Comparison of ENCODE assay signal across 8 cellular contexts in genomic region chr12:14567311-14568195, GRCh38. TPM values are rescaled to one million over a fixed set of nuclear protein-coding genes. Genes with fewer than 3 reads are reported as not detected.
A peak's percentile ranks its signal among the peaks of the same experiment; 100 is the strongest.
DNase-seq lines count a peak whose midpoint lies in the region; ATAC-seq, FAIRE-seq and TF ChIP-seq lines count a peak whose summit lies in the region.

A gene with protein sequence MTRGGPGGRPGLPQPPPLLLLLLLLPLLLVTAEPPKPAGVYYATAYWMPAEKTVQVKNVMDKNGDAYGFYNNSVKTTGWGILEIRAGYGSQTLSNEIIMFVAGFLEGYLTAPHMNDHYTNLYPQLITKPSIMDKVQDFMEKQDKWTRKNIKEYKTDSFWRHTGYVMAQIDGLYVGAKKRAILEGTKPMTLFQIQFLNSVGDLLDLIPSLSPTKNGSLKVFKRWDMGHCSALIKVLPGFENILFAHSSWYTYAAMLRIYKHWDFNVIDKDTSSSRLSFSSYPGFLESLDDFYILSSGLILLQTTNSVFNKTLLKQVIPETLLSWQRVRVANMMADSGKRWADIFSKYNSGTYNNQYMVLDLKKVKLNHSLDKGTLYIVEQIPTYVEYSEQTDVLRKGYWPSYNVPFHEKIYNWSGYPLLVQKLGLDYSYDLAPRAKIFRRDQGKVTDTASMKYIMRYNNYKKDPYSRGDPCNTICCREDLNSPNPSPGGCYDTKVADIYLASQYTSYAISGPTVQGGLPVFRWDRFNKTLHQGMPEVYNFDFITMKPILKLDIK (minus strand): TSS chr12:14567883. CDS start chr12:14567696, 187 bp downstream.

- peak; percentile 63 for ATAC-seq in GM18858 (IDR thresholded peaks at IDR 0.05; ENCODE audit: unreplicated experiment)

- H3K27ac ChIP-seq in kidney (ENCODE audit: low read depth in 2 of 2, low read length in 2 of 2), result peak within 1 kb of the TSS; percentile 32 to 68

- H3K36me3 ChIP-seq in MG63 (no peaks in the 10 kb centered on the region), kidney (ENCODE audit: control insufficient read depth in 1 of 2, insufficient read depth in 2 of 2, low read length in 2 of 2) (no peaks in the 10 kb centered on the region), skeletal muscle satellite cell (ENCODE audit: insufficient read depth, low read length) (no peaks in the 10 kb centered on the region)

- DNase-seq in AG09309 (ENCODE audit: low read depth), result no peak
- DNase-seq in MG63, result peak; percentile 73
- DNase-seq in cardiac fibroblast (ENCODE audit: low read depth in 2 of 2), result peak; percentile 30 to 68
- peak; percentile 86 for DNase-seq in kidney
- no peak for DNase-seq in GOT3 (lab: John Stamatoyannopoulos, UW)
- DNase-seq in cortex of kidney (lab: John Stamatoyannopoulos, UW), result no peak

- no peaks in the 10 kb centered on the region for H3K27me3 ChIP-seq in MG63
- no peaks in the 10 kb centered on the region for H3K27me3 ChIP-seq in skeletal muscle satellite cell (ENCODE audit: control insufficient read depth, insufficient read depth, low read length)

- H3K9ac ChIP-seq in kidney (ENCODE audit: low read length in 2 of 2) (peak within 1 kb of the TSS; percentile 37 to 79), skeletal muscle satellite cell (ENCODE audit: low read depth, low read length) (peak within 1 kb of the TSS; percentile 53)

- peak within 1 kb of the TSS; percentile 83 for H3K4me2 ChIP-seq in skeletal muscle satellite cell (ENCODE audit: low read length)

- peaks cover 0 to 4% of the 10 kb centered on the region in 2 donors for H3K4me1 ChIP-seq in kidney (ENCODE audit: control insufficient read depth in 1 of 2, insufficient read depth in 1 of 2, low read depth in 1 of 2, low read length in 2 of 2)
- H3K4me1 ChIP-seq in skeletal muscle satellite cell (ENCODE audit: control insufficient read depth, insufficient read depth, low read length), result no peaks in the 10 kb centered on the region

- H3K9me3 ChIP-seq in MG63 (no peaks in the 10 kb centered on the region), kidney (ENCODE audit: control insufficient read depth in 1 of 2, low read length in 2 of 2) (no peaks in the 10 kb centered on the region), skeletal muscle satellite cell (replicated peaks; ENCODE audit: low read length) (no peaks in the 10 kb centered on the region)

- TF ChIP-seq CTCF in AG09309 (IDR thresholded peaks at IDR 0.05; ENCODE audit: control insufficient read depth, insufficient read depth, low read depth, low read length, missing control alignments) (no peak), cardiac fibroblast (IDR thresholded peaks at IDR 0.05; ENCODE audit: low read depth, low read length) (no peak), kidney (IDR thresholded peaks at IDR 0.05; ENCODE audit: borderline replicate concordance, extremely low read depth, insufficient read depth) (no peak)

- FAIRE-seq in kidney (lab: Jason Lieb, UNC), result no peak

- H3K4me3 ChIP-seq in AG09309 (ENCODE audit: control insufficient read depth, low read depth, low read length), result peak within 1 kb of the TSS; percentile 19
- H3K4me3 ChIP-seq in MG63, result peak within 1 kb of the TSS; percentile 51
- peak within 1 kb of the TSS; percentile 44 to 48 for H3K4me3 ChIP-seq in cardiac fibroblast (replicated peaks in 1 of 2; ENCODE audit: low read depth in 2 of 2, low read length in 2 of 2)
- peak within 1 kb of the TSS; percentile 67 to 76 for H3K4me3 ChIP-seq in kidney (ENCODE audit: low read length in 2 of 2)
- peak within 1 kb of the TSS; percentile 70 for H3K4me3 ChIP-seq in skeletal muscle satellite cell (ENCODE audit: low read length)

- intact Hi-C loops in kidney (cut with DNase I), result no loop called here

RNA-seq across cellular contexts. Expression of the gene that starts here (rescaled TPM):
- total RNA-seq in MG63 (2014; rRNA removed; shearing (Covaris generic); ENCODE audit: low replicate concordance), result 0.49 and 0.59 TPM in 2 replicates
- total RNA-seq in kidney, result 28.6 TPM
- polyA plus RNA-seq in kidney (ENCODE audit: insufficient read depth, low read depth, low replicate concordance), result 28.4 TPM
- 0.66 and 1.3 TPM in 2 replicates for total RNA-seq in skeletal muscle satellite cell (2012; rRNA removed)

Comparison
In these comparisons a context has a peak if more than half of its experiments do, and no peak if none do; other contexts are left out.
1. RNA of the gene that starts here (total RNA-seq): 28.6 TPM in kidney (single experiment); 0.49 to 0.59 TPM in MG63; every median in the first group is over 10 times any median in the second.
2. Peak in DNase-seq and H3K4me3 ChIP-seq in MG63; RNA of the gene not detected or under 1 TPM.
3. DNase-seq: peak in cardiac fibroblast (2 of 2) and kidney (single experiment); none in AG09309 (single experiment), GOT3 (single experiment) and cortex of kidney (single experiment).
4. H3K4me3 ChIP-seq: peak in every context shown above with its lines; median percentile 72 in kidney; 70 in skeletal muscle satellite cell; 51 in MG63; 46 in cardiac fibroblast; 19 in AG09309.